30 cellular contexts compared by ENCODE assay signal in the genomic region with DNA sequence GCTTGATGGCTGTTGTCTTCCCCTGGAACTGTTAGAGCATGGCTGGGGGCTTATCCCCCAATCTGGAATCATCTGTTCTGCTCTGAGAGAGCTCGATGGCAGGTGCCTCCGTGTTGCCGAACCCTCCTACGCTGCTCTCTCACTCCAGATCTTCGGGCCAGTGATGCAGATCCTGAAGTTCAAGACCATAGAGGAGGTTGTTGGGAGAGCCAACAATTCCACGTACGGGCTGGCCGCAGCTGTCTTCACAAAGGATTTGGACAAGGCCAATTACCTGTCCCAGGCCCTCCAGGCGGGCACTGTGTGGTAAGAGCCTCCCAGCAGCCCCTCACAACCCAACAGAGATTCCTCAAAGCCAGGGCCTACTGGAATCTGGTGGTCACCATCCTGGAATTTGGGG.
"Had no signal": no experiment of that assay in that cellular context is flagged by ENCODE, and none has a peak within 500 bp of the region (broad histone marks: within the 10 kb centered on the region; RNA-seq: fewer than 3 reads in every experiment).

No MANE protein-coding gene starts in this region.

- H3K27ac ChIP-seq: neural progenitor cell, ovary, parathyroid adenoma, psoas muscle, right lobe of liver, sigmoid colon, spleen, suprapubic skin, testis, tibial artery, transverse colon, upper lobe of right lung, uterus had no signal

- H3K9me3 Mint-ChIP-seq: natural killer cell; nephron; neural progenitor cell; stimulated activated memory B cell treated with anti-CD40 and anti-IgM and Interleukin-4, amounts not matched to agents 10 μg/mL and 1 μg/mL and 100 μg/mL, for 72 hours; stimulated activated naive CD8-positive, alpha-beta T cell treated with anti-CD3 and anti-CD28 coated beads, Interleukin-15, amount 100 ng/mL, for 72 hours; type B pancreatic cell had no signal

- H2AFZ ChIP-seq: neural progenitor cell, parathyroid adenoma had no signal

- H3K4me3 Mint-ChIP-seq: natural killer cell; nephron; neural progenitor cell; stimulated activated memory B cell treated with anti-CD40 and anti-IgM and Interleukin-4, amounts not matched to agents 10 μg/mL and 1 μg/mL and 100 μg/mL, for 72 hours; stimulated activated naive CD8-positive, alpha-beta T cell treated with anti-CD3 and anti-CD28 coated beads, Interleukin-15, amount 100 ng/mL, for 72 hours; type B pancreatic cell had no signal

- H3K4me1 ChIP-seq: neural progenitor cell, parathyroid adenoma, right lobe of liver, spleen, suprapubic skin, testis, tibial artery, transverse colon, upper lobe of right lung, uterus had no signal

- H3K4me3 ChIP-seq: neural progenitor cell, ovary, psoas muscle, right lobe of liver, sigmoid colon, spleen, suprapubic skin, testis, tibial artery, transverse colon, upper lobe of right lung, uterus had no signal

- ATAC-seq: natural killer cell; psoas muscle; right cardiac atrium; stimulated activated memory B cell treated with anti-CD40 and anti-IgM and Interleukin-4, amounts not matched to agents 10 μg/mL and 1 μg/mL and 100 μg/mL, for 72 hours; stimulated activated naive CD8-positive, alpha-beta T cell treated with anti-CD3 and anti-CD28 coated beads, Interleukin-15, amount 100 ng/mL, for 72 hours; stimulated activated naive CD8-positive, alpha-beta T cell treated with anti-CD3 and anti-CD28 coated beads, Interleukin-15, Interleukin-2, amounts not matched to agents 100 U/mL and 50 U/mL, for 24 hours; upper lobe of right lung had no signal

- H3K4me2 ChIP-seq: neural progenitor cell had no signal

- H3K27ac Mint-ChIP-seq: natural killer cell; nephron; neural progenitor cell; progenitor cell of endocrine pancreas; stimulated activated memory B cell treated with anti-CD40 and anti-IgM and Interleukin-4, amounts not matched to agents 10 μg/mL and 1 μg/mL and 100 μg/mL, for 72 hours; stimulated activated naive CD8-positive, alpha-beta T cell treated with anti-CD3 and anti-CD28 coated beads, Interleukin-15, amount 100 ng/mL, for 72 hours; type B pancreatic cell had no signal

- H3K36me3 Mint-ChIP-seq: natural killer cell had no signal

- DNase-seq: natural killer cell; occipital lobe; ovary; psoas muscle; right cardiac atrium; right lobe of liver; sigmoid colon; small intestine; spleen; stimulated activated CD4-positive, alpha-beta T cell treated with anti-CD3 and anti-CD28 coated beads, Interleukin-12 subunit alpha, Interleukin-12 subunit beta, amount 100 ng/mL, for 4 hours; stimulated activated CD4-positive, alpha-beta T cell treated with anti-CD3 and anti-CD28 coated beads, Interleukin-1b, Interleukin-23, amount 100 ng/mL, for 48 hours; stimulated activated CD4-positive, alpha-beta T cell treated with anti-CD3 and anti-CD28 coated beads, Interleukin-4, amount 100 ng/mL, for 1 hour; stimulated activated CD4-positive, alpha-beta T cell treated with anti-CD3 and anti-CD28 coated beads, Interleukin-4, amount 100 ng/mL, for 4 hours; stimulated activated CD8-positive, alpha-beta memory T cell treated with anti-CD3 and anti-CD28 coated beads, Interleukin-4, amount 100 ng/mL, for 48 hours; stimulated activated naive CD4-positive, alpha-beta T cell; stimulated activated naive CD8-positive, alpha-beta T cell treated with anti-CD3 and anti-CD28 coated beads, Interleukin-15, amount 100 ng/mL, for 72 hours; stimulated activated naive CD8-positive, alpha-beta T cell treated with anti-CD3 and anti-CD28 coated beads, Interleukin-15, Interleukin-2, amounts not matched to agents 100 U/mL and 50 U/mL, for 24 hours; substantia nigra; testis; tibial artery; transverse colon; upper lobe of right lung; uterus had no signal

- H3K36me3 ChIP-seq: ovary, uterus had no signal

- H3K9me3 ChIP-seq: ovary, psoas muscle, right lobe of liver, sigmoid colon, spleen, suprapubic skin, testis, tibial artery, transverse colon, upper lobe of right lung, uterus had no signal

- H3K79me2 ChIP-seq: parathyroid adenoma had no signal

- H3K9ac ChIP-seq: neural progenitor cell, parathyroid adenoma had no signal

- H3K27me3 ChIP-seq: neural progenitor cell, ovary, right lobe of liver, sigmoid colon, spleen, suprapubic skin, testis, tibial artery, transverse colon, upper lobe of right lung, uterus had no signal

- H3K4me1 Mint-ChIP-seq: natural killer cell; nephron; neural progenitor cell; stimulated activated memory B cell treated with anti-CD40 and anti-IgM and Interleukin-4, amounts not matched to agents 10 μg/mL and 1 μg/mL and 100 μg/mL, for 72 hours; stimulated activated naive CD8-positive, alpha-beta T cell treated with anti-CD3 and anti-CD28 coated beads, Interleukin-15, amount 100 ng/mL, for 72 hours had no signal

- H3K27me3 Mint-ChIP-seq: progenitor cell of endocrine pancreas; stimulated activated memory B cell treated with anti-CD40 and anti-IgM and Interleukin-4, amounts not matched to agents 10 μg/mL and 1 μg/mL and 100 μg/mL, for 72 hours; stimulated activated naive CD8-positive, alpha-beta T cell treated with anti-CD3 and anti-CD28 coated beads, Interleukin-15, amount 100 ng/mL, for 72 hours; type B pancreatic cell had no signal
